In the genomic region with DNA sequence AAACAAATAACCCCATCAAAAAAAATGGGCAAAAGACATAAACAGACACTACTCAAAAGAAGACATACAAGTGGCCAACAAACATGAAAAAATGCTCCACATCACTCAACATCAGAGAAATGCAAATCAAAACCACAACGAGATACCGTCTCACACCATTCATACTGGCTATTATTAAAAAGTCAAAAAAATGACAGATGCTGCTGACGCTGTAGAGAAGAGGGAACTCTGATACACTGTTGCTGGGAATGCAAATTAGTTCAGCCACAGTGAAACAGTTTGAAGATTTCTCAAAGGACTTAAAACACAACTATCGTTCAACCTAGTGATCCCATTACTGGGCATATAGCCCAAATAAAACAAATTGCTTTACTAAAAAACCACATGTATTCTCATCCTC, we compare ENCODE assay signal across 26 cellular contexts.
"Had no signal": no experiment of that assay in that cellular context is flagged by ENCODE, and none has a peak within 500 bp of the region (broad histone marks: within the 10 kb centered on the region; RNA-seq: fewer than 3 reads in every experiment).

No MANE protein-coding gene starts in this region.

- H3K79me2 ChIP-seq: parathyroid adenoma had no signal

- FAIRE-seq: islet of Langerhans, kidney had no signal

- H3K9ac ChIP-seq: parathyroid adenoma had no signal

- H3K27ac ChIP-seq: left lung, lower lobe of right lung, parathyroid adenoma, psoas muscle, right atrium auricular region, right lobe of liver, stomach, testis, thyroid gland, transverse colon, upper lobe of left lung, vagina had no signal

- DNase-seq: hypothalamus; immature natural killer cell; kidney; left colon; left lung; lower lobe of right lung; mammary epithelial cell; mesenchymal stem cell; naive thymus-derived CD8-positive, alpha-beta T cell; nucleus accumbens; psoas muscle; right lobe of liver; stimulated activated CD4-positive, alpha-beta T cell treated with anti-CD3 and anti-CD28 coated beads, Interleukin-1b, Interleukin-23, amount 100 ng/mL, for 48 hours; stimulated activated CD4-positive, alpha-beta T cell treated with anti-CD3 and anti-CD28 coated beads, Interleukin-4, amount 100 ng/mL, for 1 hour; stimulated activated naive B cell treated with anti-CD40 and anti-IgM and Interleukin-4, amounts not matched to agents 10 μg/mL and 1 μg/mL and 100 μg/mL, for 72 hours; stimulated activated naive CD8-positive, alpha-beta T cell treated with anti-CD3 and anti-CD28 coated beads, Interleukin-15, Interleukin-2, amounts not matched to agents 100 U/mL and 50 U/mL, for 24 hours; stomach; testis; thyroid gland; transverse colon; upper lobe of left lung had no signal

- H3K9me3 ChIP-seq: left lung, lower lobe of right lung, psoas muscle, right atrium auricular region, right lobe of liver, stomach, testis, thyroid gland, transverse colon, upper lobe of left lung, vagina had no signal

- H3K27me3 ChIP-seq: left lung, right atrium auricular region, right lobe of liver, stomach, testis, thyroid gland, transverse colon, upper lobe of left lung, vagina had no signal

- ATAC-seq: left colon; left lung; lower lobe of right lung; naive thymus-derived CD8-positive, alpha-beta T cell; psoas muscle; right lobe of liver; stimulated activated naive B cell treated with anti-CD40 and anti-IgM and Interleukin-4, amounts not matched to agents 10 μg/mL and 1 μg/mL and 100 μg/mL, for 72 hours; stimulated activated naive CD8-positive, alpha-beta T cell treated with anti-CD3 and anti-CD28 coated beads, Interleukin-15, Interleukin-2, amounts not matched to agents 100 U/mL and 50 U/mL, for 24 hours had no signal

- H2AFZ ChIP-seq: parathyroid adenoma had no signal

- H3K4me1 ChIP-seq: left lung, lower lobe of right lung, parathyroid adenoma, psoas muscle, right atrium auricular region, right lobe of liver, stomach, testis, thyroid gland, transverse colon, upper lobe of left lung, vagina had no signal

- H3K36me3 ChIP-seq: left lung, lower lobe of right lung, right atrium auricular region, right lobe of liver, stomach, thyroid gland, transverse colon, upper lobe of left lung, vagina had no signal

- H3K4me2 ChIP-seq: smooth muscle cell had no signal

- H3K4me3 ChIP-seq: left lung, lower lobe of right lung, psoas muscle, right atrium auricular region, right lobe of liver, smooth muscle cell, stomach, testis, thyroid gland, transverse colon, upper lobe of left lung, vagina had no signal
